ENCODE assay signal across 17 cellular contexts in genomic region chr14:96926006-96926405, GRCh38.
A peak's percentile ranks its signal among the peaks of the same experiment; 100 is the strongest.
DNase-seq lines count a peak whose midpoint lies in the region; ATAC-seq and TF ChIP-seq lines count a peak whose summit lies in the region.
"Had no signal": no experiment of that assay in that cellular context is flagged by ENCODE, and none has a peak within 500 bp of the region (broad histone marks: within the 10 kb centered on the region; RNA-seq: fewer than 3 reads in every experiment).

No MANE protein-coding gene starts in this region.

- no peaks in the 10 kb centered on the region for H3K27me3 ChIP-seq in PC-3 (ENCODE audit: low read length)

- H3K27ac ChIP-seq in PC-3 (ENCODE audit: low read length) = no peak overlapping the region
- H3K27ac ChIP-seq: C4-2B had no signal

- H3K4me3 ChIP-seq in GM12865 (ENCODE audit: low read depth, low read length) (no peak overlapping the region), PC-3 (ENCODE audit: low read length) (no peak overlapping the region)

- CTCF ChIA-PET in PC-3 (lab: Charles Lee) = no interaction called here

- no peaks in the 10 kb centered on the region for H3K9me3 ChIP-seq in PC-3 (ENCODE audit: low read length)
- H3K9me3 ChIP-seq: SK-N-SH had no signal

- H3K4me1 Mint-ChIP-seq in stimulated activated naive B cell treated with anti-CD40 and anti-IgM and Interleukin-4, amounts not matched to agents 10 μg/mL and 1 μg/mL and 100 μg/mL, for 72 hours = peaks cover 27 to 46% of the 10 kb centered on the region in 2 donors

- no peak overlapping the region for H2AFZ ChIP-seq in PC-3 (ENCODE audit: low read length)

- peak; percentile 21 for DNase-seq in GM12865 (ENCODE audit: low read depth)
- peak; percentile 45 for DNase-seq in kidney tubule cell (ENCODE audit: low spot score)
- peak; percentile 22 for DNase-seq in stimulated activated naive B cell treated with anti-CD40 and anti-IgM and Interleukin-4, amounts not matched to agents 10 μg/mL and 1 μg/mL and 100 μg/mL, for 72 hours
- no peak for DNase-seq in NCI-H128 (lab: John Stamatoyannopoulos, UW; ENCODE audit: unreplicated experiment)
- DNase-seq in PC-3 = no peak
- DNase-seq: DMS79 treated with DMSO at 0.1 percent for 48 hours, KG1, NCI-H1105 treated with DMSO at 0.1 percent for 48 hours, NCI-H187, NCI-H2227 treated with DMSO at 0.1 percent for 48 hours, NCI-H524, RPMI8226, SHP77 treated with DMSO at 0.1 percent for 48 hours had no signal

- H3K4me1 ChIP-seq in PC-3 (ENCODE audit: insufficient read depth, low read length) = no peaks in the 10 kb centered on the region

- no peak overlapping the region for H3K27ac Mint-ChIP-seq in stimulated activated naive B cell treated with anti-CD40 and anti-IgM and Interleukin-4, amounts not matched to agents 10 μg/mL and 1 μg/mL and 100 μg/mL, for 72 hours

- no peaks in the 10 kb centered on the region for H3K9me2 ChIP-seq in PC-3 (replicated peaks; ENCODE audit: low read length)
- H3K9me2 ChIP-seq: SK-N-SH had no signal

- H3K36me3 ChIP-seq in PC-3 (ENCODE audit: low read depth, low read length) = no peaks in the 10 kb centered on the region

- intact Hi-C loops in PC-3 (cut with micrococcal nuclease) = no loop called here

- ATAC-seq in GM19043 (IDR thresholded peaks at IDR 0.05; ENCODE audit: low read depth, unreplicated experiment) (peak; percentile 56), GM21576 (IDR thresholded peaks at IDR 0.05; ENCODE audit: unreplicated experiment) (no peak), PC-3 (no peak)
- ATAC-seq in stimulated activated naive B cell treated with anti-CD40 and anti-IgM and Interleukin-4, amounts not matched to agents 10 μg/mL and 1 μg/mL and 100 μg/mL, for 72 hours (replicated peaks) = peak; percentile 87 to 89

- H3K79me2 ChIP-seq in PC-3 (ENCODE audit: low read length) = no peaks in the 10 kb centered on the region

- TF ChIP-seq CTCF in GM12865 (IDR thresholded peaks at IDR 0.05; ENCODE audit: insufficient read depth, low read depth, low read length, missing control alignments) (no peak), PC-3 (conservative IDR thresholded peaks at IDR 0.05; ENCODE audit: low read depth, low read length) (no peak)

- no peak overlapping the region for H3K4me3 Mint-ChIP-seq in stimulated activated naive B cell treated with anti-CD40 and anti-IgM and Interleukin-4, amounts not matched to agents 10 μg/mL and 1 μg/mL and 100 μg/mL, for 72 hours

- no peak overlapping the region for H3K9ac ChIP-seq in PC-3 (ENCODE audit: low read length)
- H3K9ac ChIP-seq: SK-N-SH had no signal

- H4K20me1 ChIP-seq in PC-3 (ENCODE audit: low read length) = no peaks in the 10 kb centered on the region

- H3K36me3 Mint-ChIP-seq in stimulated activated naive B cell treated with anti-CD40 and anti-IgM and Interleukin-4, amounts not matched to agents 10 μg/mL and 1 μg/mL and 100 μg/mL, for 72 hours = peaks cover 6 to 32% of the 10 kb centered on the region in 2 donors

- no peaks in the 10 kb centered on the region for H3F3A ChIP-seq in PC-3 (ENCODE audit: low read length, unreplicated experiment)

- no peak overlapping the region for H3K4me2 ChIP-seq in PC-3 (ENCODE audit: low read length)
- H3K4me2 ChIP-seq: SK-N-SH had no signal

- H3K27me3 Mint-ChIP-seq in stimulated activated naive B cell treated with anti-CD40 and anti-IgM and Interleukin-4, amounts not matched to agents 10 μg/mL and 1 μg/mL and 100 μg/mL, for 72 hours = peaks cover 0 to 4% of the 10 kb centered on the region in 2 donors

- POLR2A ChIA-PET in PC-3 (lab: Charles Lee; ENCODE audit: unreplicated experiment) = no interaction called here

- peaks cover 5 to 10% of the 10 kb centered on the region in 2 donors for H3K9me3 Mint-ChIP-seq in stimulated activated naive B cell treated with anti-CD40 and anti-IgM and Interleukin-4, amounts not matched to agents 10 μg/mL and 1 μg/mL and 100 μg/mL, for 72 hours

- no TSS peak for BruUV-seq in PC-3 (replicated peaks; lab: Mats Ljungman, UMichigan)

Comparison
In these comparisons a context has a peak if more than half of its experiments do, and no peak if none do; other contexts are left out.
1. DNase-seq: peak in GM12865 (single experiment), kidney tubule cell (single experiment) and stimulated activated naive B cell treated with anti-CD40 and anti-IgM and Interleukin-4, amounts not matched to agents 10 μg/mL and 1 μg/mL and 100 μg/mL, for 72 hours (single experiment); none in NCI-H128 (single experiment) and PC-3 (single experiment).
2. ATAC-seq: peak in GM19043 (single experiment) and stimulated activated naive B cell treated with anti-CD40 and anti-IgM and Interleukin-4, amounts not matched to agents 10 μg/mL and 1 μg/mL and 100 μg/mL, for 72 hours (2 of 2); none in GM21576 (single experiment) and PC-3 (single experiment).